ENCODE assay signal across 21 cellular contexts in genomic region chr5:86493777-86494176, GRCh38.
A peak's percentile ranks its signal among the peaks of the same experiment; 100 is the strongest.
DNase-seq lines count a peak whose midpoint lies in the region; ATAC-seq, FAIRE-seq and TF ChIP-seq lines count a peak whose summit lies in the region.
"Had no signal": no experiment of that assay in that cellular context is flagged by ENCODE, and none has a peak within 500 bp of the region (broad histone marks: within the 10 kb centered on the region; RNA-seq: fewer than 3 reads in every experiment).

No MANE protein-coding gene starts in this region.

- FAIRE-seq in A549 (lab: Jason Lieb, UNC) (peak; percentile 49), astrocyte (lab: Jason Lieb, UNC) (peak; percentile 65), small intestine (lab: Jason Lieb, UNC) (peak; percentile 51)
- FAIRE-seq: D721Med, GM12891, GM19239 had no signal

- H3K9me2 ChIP-seq in OCI-LY7 (ENCODE audit: insufficient read depth, low read length), result no peaks in the 10 kb centered on the region

- POLR2A ChIA-PET in A549 (lab: Yijun Ruan, JAX), result no interaction called here
- POLR2A ChIA-PET in OCI-LY7 (lab: Charles Lee), result no interaction called here

- no peaks in the 10 kb centered on the region for H3K79me2 ChIP-seq in astrocyte (ENCODE audit: insufficient read depth, low read length)
- no peaks in the 10 kb centered on the region for H3K79me2 ChIP-seq in OCI-LY7 (ENCODE audit: insufficient read depth, low read depth, low read length)

- 35% methylated on average over 1 of the region's 1 CpG for WGBS in A549 (ENCODE audit: missing lambda C conversion rate)
- 80 to 88% (median 83%) methylated on average over 1 of the region's 1 CpG for WGBS in small intestine, 3 donors

- H3K9me3 Mint-ChIP-seq in activated T-cell treated with anti-CD3 and anti-CD28 coated beads, Interleukin-2, amount 50 U/mL, for 72 hours, result peaks cover 0 to 2% of the 10 kb centered on the region in 2 donors
- H3K9me3 Mint-ChIP-seq in activated T-cell treated with anti-CD3 and anti-CD28 coated beads, Interleukin-2, amount 50 U/mL, for 24 hours, result no peaks in the 10 kb centered on the region
- no peaks in the 10 kb centered on the region for H3K9me3 Mint-ChIP-seq in astrocyte (ENCODE audit: unreplicated experiment)
- H3K9me3 Mint-ChIP-seq: CD4-positive, alpha-beta T cell; CD8-positive, alpha-beta T cell had no signal

- TF ChIP-seq POLR2A in A549 (IDR thresholded peaks at IDR 0.05; ENCODE audit: low read length), result no peak

- no peaks in the 10 kb centered on the region for H3K4me1 Mint-ChIP-seq in activated T-cell treated with anti-CD3 and anti-CD28 coated beads, Interleukin-2, amount 50 U/mL, for 72 hours (ENCODE audit: low read depth)
- H3K4me1 Mint-ChIP-seq in activated T-cell treated with anti-CD3 and anti-CD28 coated beads, Interleukin-2, amount 50 U/mL, for 24 hours (ENCODE audit: low read depth), result peaks cover 2% of the 10 kb centered on the region
- no peaks in the 10 kb centered on the region for H3K4me1 Mint-ChIP-seq in astrocyte (ENCODE audit: low read depth, unreplicated experiment)

- no peaks in the 10 kb centered on the region for H3K36me3 Mint-ChIP-seq in activated T-cell treated with anti-CD3 and anti-CD28 coated beads, Interleukin-2, amount 50 U/mL, for 72 hours (ENCODE audit: insufficient read depth in 2 of 2)
- H3K36me3 Mint-ChIP-seq in activated T-cell treated with anti-CD3 and anti-CD28 coated beads, Interleukin-2, amount 50 U/mL, for 24 hours (ENCODE audit: low read depth), result no peaks in the 10 kb centered on the region
- H3K36me3 Mint-ChIP-seq in astrocyte (ENCODE audit: low read depth, unreplicated experiment), result no peaks in the 10 kb centered on the region
- H3K36me3 Mint-ChIP-seq: CD8-positive, alpha-beta T cell had no signal

- no peaks in the 10 kb centered on the region for H4K20me1 ChIP-seq in astrocyte (ENCODE audit: insufficient read depth, low read length)
- H4K20me1 ChIP-seq in OCI-LY7 (ENCODE audit: insufficient read depth, low read length), result peaks cover 3% of the 10 kb centered on the region; the same call in 1 of the 2 replicates
- H4K20me1 ChIP-seq: BLaER1 had no signal

- ATAC-seq in activated T-cell treated with anti-CD3 and anti-CD28 coated beads, Interleukin-2, amount 50 U/mL, for 72 hours (replicated peaks in 1 of 2), result no peak
- ATAC-seq in A549, result no peak
- ATAC-seq: CD8-positive, alpha-beta T cell had no signal

- TF ChIP-seq RAD21 in A549 (conservative IDR thresholded peaks at IDR 0.05 in 1 of 2, IDR thresholded peaks at IDR 0.05 in 1 of 2), result no peak

- H3K27ac Mint-ChIP-seq in activated T-cell treated with anti-CD3 and anti-CD28 coated beads, Interleukin-2, amount 50 U/mL, for 72 hours, result peak overlapping the region; percentile 24
- H3K27ac Mint-ChIP-seq in activated T-cell treated with anti-CD3 and anti-CD28 coated beads, Interleukin-2, amount 50 U/mL, for 24 hours, result no peak overlapping the region
- H3K27ac Mint-ChIP-seq in astrocyte (ENCODE audit: unreplicated experiment), result no peak overlapping the region
- H3K27ac Mint-ChIP-seq: CD4-positive, alpha-beta T cell; CD8-positive, alpha-beta T cell had no signal

- no TSS peak for BruUV-seq in OCI-LY7 (replicated peaks; lab: Mats Ljungman, UMichigan)

- no peak overlapping the region for H3K9ac ChIP-seq in astrocyte (ENCODE audit: low read length)
- H3K9ac ChIP-seq: BLaER1 had no signal

- H3K27me3 ChIP-seq in astrocyte (ENCODE audit: insufficient read depth, low read length) (no peaks in the 10 kb centered on the region), small intestine (ENCODE audit: control insufficient read depth in 2 of 2, insufficient read depth in 2 of 2, low read length in 2 of 2) (no peaks in the 10 kb centered on the region)
- H3K27me3 ChIP-seq: BE2C, BLaER1 had no signal

- intact Hi-C loops in OCI-LY7 (cut with micrococcal nuclease; ENCODE audit: unreplicated experiment), result no loop called here

- H3K9me3 ChIP-seq in A549 (no peaks in the 10 kb centered on the region), astrocyte (ENCODE audit: insufficient read depth, low read depth, low read length) (no peaks in the 10 kb centered on the region), small intestine (ENCODE audit: control insufficient read depth, low read depth) (no peaks in the 10 kb centered on the region), OCI-LY7 (ENCODE audit: low read length) (no peaks in the 10 kb centered on the region)
- H3K9me3 ChIP-seq: BE2C, BLaER1, Caco-2 had no signal

- no peak overlapping the region for H2AFZ ChIP-seq in astrocyte (ENCODE audit: low read depth, low read length)
- H2AFZ ChIP-seq in OCI-LY7 (ENCODE audit: low read length), result no peak overlapping the region

- no peaks in the 10 kb centered on the region for H3K36me3 ChIP-seq in astrocyte (ENCODE audit: insufficient read depth, low read length)
- H3K36me3 ChIP-seq in small intestine (ENCODE audit: control insufficient read depth in 2 of 2, insufficient read depth in 2 of 2, low read length in 2 of 2), result no peaks in the 10 kb centered on the region
- no peaks in the 10 kb centered on the region for H3K36me3 ChIP-seq in OCI-LY7 (ENCODE audit: insufficient read depth, low read length)
- H3K36me3 ChIP-seq: BE2C, BLaER1 had no signal

- no peak for TF ChIP-seq EP300 in A549 (IDR thresholded peaks at IDR 0.05)

- H3K4me1 ChIP-seq in A549, result no peaks in the 10 kb centered on the region
- no peaks in the 10 kb centered on the region for H3K4me1 ChIP-seq in astrocyte (ENCODE audit: insufficient read depth, low read length)
- H3K4me1 ChIP-seq in small intestine (ENCODE audit: control insufficient read depth in 2 of 2, insufficient read depth in 1 of 2, low read depth in 1 of 2, low read length in 1 of 2), result no peaks in the 10 kb centered on the region
- H3K4me1 ChIP-seq in OCI-LY7 (ENCODE audit: insufficient read depth, low read length, poor library complexity, severe bottlenecking), result no peaks in the 10 kb centered on the region
- H3K4me1 ChIP-seq: BE2C, BLaER1, Caco-2 had no signal

- no peak for TF ChIP-seq CTCF in A549 (IDR thresholded peaks at IDR 0.05)
- no peak for TF ChIP-seq CTCF in astrocyte (IDR thresholded peaks at IDR 0.05; ENCODE audit: insufficient read depth, low read depth, low read length)
- no peak for TF ChIP-seq CTCF in OCI-LY7 (conservative IDR thresholded peaks at IDR 0.05; ENCODE audit: low read length)

- no peak overlapping the region for H3K4me3 Mint-ChIP-seq in activated T-cell treated with anti-CD3 and anti-CD28 coated beads, Interleukin-2, amount 50 U/mL, for 72 hours
- H3K4me3 Mint-ChIP-seq in activated T-cell treated with anti-CD3 and anti-CD28 coated beads, Interleukin-2, amount 50 U/mL, for 24 hours, result no peak overlapping the region
- no peak overlapping the region for H3K4me3 Mint-ChIP-seq in astrocyte (ENCODE audit: unreplicated experiment)
- H3K4me3 Mint-ChIP-seq: CD4-positive, alpha-beta T cell; CD8-positive, alpha-beta T cell had no signal

- no peak for DNase-seq in activated T-cell treated with anti-CD3 and anti-CD28 coated beads, Interleukin-2, amount 50 U/mL, for 72 hours
- DNase-seq in activated T-cell treated with anti-CD3 and anti-CD28 coated beads, Interleukin-2, amount 50 U/mL, for 24 hours, result no peak
- DNase-seq in A549 (ENCODE audit: low read depth in 1 of 2, low spot score in 1 of 2) (no peak), astrocyte (ENCODE audit: low read depth) (no peak), small intestine (no peak), OCI-LY7 (ENCODE audit: low spot score) (no peak), C1 segment of cervical spinal cord (lab: John Stamatoyannopoulos, UW) (no peak)
- DNase-seq: ACHN; BE2C; Caco-2; Calu3; CD4-positive, alpha-beta T cell; CD8-positive, alpha-beta T cell; DMS79 treated with DMSO at 0.1 percent for 48 hours; GF-D8 had no signal

- CTCF ChIA-PET in A549 (lab: Yijun Ruan, JAX) (no interaction called here), OCI-LY7 (lab: Charles Lee; ENCODE audit: unreplicated experiment) (no interaction called here)

- H3K4me2 ChIP-seq in A549 (no peak overlapping the region), astrocyte (ENCODE audit: low read length) (no peak overlapping the region), OCI-LY7 (ENCODE audit: low read length) (no peak overlapping the region)
- H3K4me2 ChIP-seq: BLaER1 had no signal

- no peaks in the 10 kb centered on the region for H3K27me3 Mint-ChIP-seq in activated T-cell treated with anti-CD3 and anti-CD28 coated beads, Interleukin-2, amount 50 U/mL, for 72 hours (ENCODE audit: low read depth)
- no peaks in the 10 kb centered on the region for H3K27me3 Mint-ChIP-seq in activated T-cell treated with anti-CD3 and anti-CD28 coated beads, Interleukin-2, amount 50 U/mL, for 24 hours
- no peaks in the 10 kb centered on the region for H3K27me3 Mint-ChIP-seq in astrocyte (ENCODE audit: low read depth, unreplicated experiment)
- H3K27me3 Mint-ChIP-seq: CD4-positive, alpha-beta T cell had no signal

- H3K4me3 ChIP-seq in A549, result no peak overlapping the region
- no peak overlapping the region for H3K4me3 ChIP-seq in astrocyte (ENCODE audit: insufficient read depth, low read depth, low read length)
- H3K4me3 ChIP-seq in small intestine (ENCODE audit: low read depth in 1 of 2, low read length in 2 of 2), result no peak overlapping the region
- no peak overlapping the region for H3K4me3 ChIP-seq in OCI-LY7 (ENCODE audit: low read depth, low read length, poor library complexity, severe bottlenecking)
- H3K4me3 ChIP-seq: BLaER1 had no signal

- H3K27ac ChIP-seq in A549 (no peak overlapping the region), astrocyte (ENCODE audit: low read depth, low read length) (no peak overlapping the region), small intestine (ENCODE audit: low read depth in 1 of 2, low read length in 1 of 2) (no peak overlapping the region), OCI-LY7 (ENCODE audit: low read depth, low read length, poor library complexity, severe bottlenecking) (no peak overlapping the region)
- H3K27ac ChIP-seq: 22Rv1, BLaER1, C4-2B had no signal

TF ChIP-seq in A549, 52 proteins besides CTCF, POLR2A, EP300 and RAD21:
- TF ChIP-seq MAFK (IDR thresholded peaks at IDR 0.05; ENCODE audit: partially characterized antibody), result peak; percentile 19
- TF ChIP-seq HOXB5 (CRISPR knock-in tag; IDR thresholded peaks at IDR 0.05), result no peak
- no peak for TF ChIP-seq CEBPB (IDR thresholded peaks at IDR 0.05)
- no peak for TF ChIP-seq ELK1 (IDR thresholded peaks at IDR 0.05; ENCODE audit: low read depth, low read length)
- TF ChIP-seq HOXB13 (CRISPR knock-in tag; IDR thresholded peaks at IDR 0.05; ENCODE audit: low read depth), result no peak
